ENCODE assay signal across 20 cellular contexts in the genomic region with DNA sequence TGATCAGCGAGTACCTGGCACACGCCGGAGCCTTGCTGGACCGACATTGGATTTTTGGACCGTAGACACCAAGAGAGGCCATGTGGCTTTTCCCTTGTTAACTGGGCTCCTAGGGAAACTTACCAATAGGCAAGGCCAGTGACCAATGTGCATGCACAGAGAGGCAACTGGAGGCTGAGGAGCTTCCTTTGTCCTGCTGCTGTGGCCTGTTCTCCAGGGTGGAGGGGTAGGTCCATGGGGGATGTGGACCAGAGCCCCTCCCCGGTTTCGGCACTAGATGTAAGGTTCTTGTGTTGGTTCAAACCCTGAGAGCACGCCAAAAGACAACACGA. TPM values are rescaled to one million over a fixed set of nuclear protein-coding genes. Genes with fewer than 3 reads are reported as not detected.
DNase-seq lines count a peak whose midpoint lies in the region; FAIRE-seq and TF ChIP-seq lines count a peak whose summit lies in the region.
"Had no signal": no experiment of that assay in that cellular context is flagged by ENCODE, and none has a peak within 500 bp of the region (broad histone marks: within the 10 kb centered on the region; RNA-seq: fewer than 3 reads in every experiment).

No MANE protein-coding gene starts in this region.

- H2AFZ ChIP-seq in endothelial cell of umbilical vein (ENCODE audit: low read depth, low read length), result peak overlapping the region; percentile 46
- H2AFZ ChIP-seq in parathyroid adenoma, result no peak overlapping the region
- H2AFZ ChIP-seq: neural progenitor cell had no signal

- peaks cover 0 to 23% (median 7%) of the 10 kb centered on the region in 11 experiments; a peak in 8 of 22 replicates for H4K20me1 ChIP-seq in BLaER1 treated with 17β-estradiol and CSF1 and Interleukin-3, amounts not matched to agents 10 nM and 100 nM
- H4K20me1 ChIP-seq in endothelial cell of umbilical vein (replicated peaks; ENCODE audit: control insufficient read depth, extremely low read depth, insufficient read depth, low read length), result no peaks in the 10 kb centered on the region

- peak overlapping the region in 10 of 11 experiments; percentile 16 to 68 (median 46); a peak in 19 of 22 replicates for H3K27ac ChIP-seq in BLaER1 treated with 17β-estradiol and CSF1 and Interleukin-3, amounts not matched to agents 10 nM and 100 nM
- peak overlapping the region; percentile 15 for H3K27ac ChIP-seq in RWPE1
- peak overlapping the region; percentile 21 for H3K27ac ChIP-seq in endothelial cell of umbilical vein (ENCODE audit: insufficient read depth, low read depth, low read length)
- peak overlapping the region; percentile 6 for H3K27ac ChIP-seq in parathyroid adenoma
- H3K27ac ChIP-seq: neural progenitor cell had no signal

- peak overlapping the region; percentile 22 to 70 (median 55) for H3K4me2 ChIP-seq in BLaER1 treated with 17β-estradiol and CSF1 and Interleukin-3, amounts not matched to agents 10 nM and 100 nM
- H3K4me2 ChIP-seq in endothelial cell of umbilical vein (ENCODE audit: insufficient read depth, low read length), result peak overlapping the region; percentile 44
- no peak overlapping the region for H3K4me2 ChIP-seq in parathyroid adenoma (ENCODE audit: low read length)
- H3K4me2 ChIP-seq: neural progenitor cell had no signal

- POLR2A ChIA-PET in RWPE1 (lab: Yijun Ruan, JAX; ENCODE audit: low non-redundant PET), result no interaction called here
- POLR2A ChIA-PET in endothelial cell of umbilical vein (lab: Charles Lee), result no interaction called here

- no peak overlapping the region for H3K4me3 ChIP-seq in BLaER1 treated with 17β-estradiol and CSF1 and Interleukin-3, amounts not matched to agents 10 nM and 100 nM
- no peak overlapping the region for H3K4me3 ChIP-seq in endothelial cell of umbilical vein (replicated peaks in 1 of 3; ENCODE audit: insufficient read depth in 1 of 3, low read depth in 1 of 3, low read length in 3 of 3)
- no peak overlapping the region for H3K4me3 ChIP-seq in parathyroid adenoma (ENCODE audit: low read depth, low read length)
- H3K4me3 ChIP-seq: cardiac muscle cell, neural progenitor cell had no signal

- H3K4me1 ChIP-seq in BLaER1 treated with 17β-estradiol and CSF1 and Interleukin-3, amounts not matched to agents 10 nM and 100 nM, result peaks cover 14 to 37% (median 24%) of the 10 kb centered on the region in 10 experiments
- peaks cover 8% of the 10 kb centered on the region for H3K4me1 ChIP-seq in endothelial cell of umbilical vein (ENCODE audit: control insufficient read depth, extremely low read depth, insufficient read depth, low read length)
- no peaks in the 10 kb centered on the region for H3K4me1 ChIP-seq in parathyroid adenoma
- H3K4me1 ChIP-seq: neural progenitor cell had no signal

- peak overlapping the region in 2 of 11 experiments; percentile 16 to 31; a peak in 4 of 22 replicates for H3K9ac ChIP-seq in BLaER1 treated with 17β-estradiol and CSF1 and Interleukin-3, amounts not matched to agents 10 nM and 100 nM
- H3K9ac ChIP-seq in endothelial cell of umbilical vein (replicated peaks; ENCODE audit: extremely low read depth, insufficient read depth, low read length) (no peak overlapping the region), parathyroid adenoma (no peak overlapping the region)
- H3K9ac ChIP-seq: neural progenitor cell had no signal

- H3K27ac Mint-ChIP-seq in CD14-positive monocyte, result peak overlapping the region in 2 of 7 donors; percentile 11 to 50
- H3K27ac Mint-ChIP-seq: neural progenitor cell had no signal

- H3K9me3 ChIP-seq in BLaER1 treated with 17β-estradiol and CSF1 and Interleukin-3, amounts not matched to agents 10 nM and 100 nM (replicated peaks in 1 of 11), result peaks cover 0 to 29% (median 15%) of the 10 kb centered on the region in 11 experiments; a peak in 17 of 22 replicates
- H3K9me3 ChIP-seq in endothelial cell of umbilical vein (replicated peaks; ENCODE audit: control insufficient read depth, insufficient read depth, low read length) (no peaks in the 10 kb centered on the region), parathyroid adenoma (ENCODE audit: control insufficient read depth, low read length) (no peaks in the 10 kb centered on the region)

- H3K4me3 Mint-ChIP-seq in CD14-positive monocyte, result no peak overlapping the region
- H3K4me3 Mint-ChIP-seq: activated T-helper 1 cell treated with anti-CD3 and anti-CD28 coated beads, Interleukin-12 subunit alpha, Interleukin-12 subunit beta, Interleukin-2, Interleukin-4 antibody, amounts not matched to agents 30 ng/mL and 10 ng/mL and 1 ng/mL, durations not matched to agents 14 hours and 24 hours and 36 hours; neural progenitor cell had no signal

- H3K9me1 ChIP-seq in endothelial cell of umbilical vein (replicated peaks; ENCODE audit: control insufficient read depth, extremely low read depth, insufficient read depth, low read length), result no peaks in the 10 kb centered on the region

- peaks cover 11% of the 10 kb centered on the region for H3K79me2 ChIP-seq in endothelial cell of umbilical vein (ENCODE audit: control insufficient read depth, insufficient read depth, low read length)
- peaks cover 32% of the 10 kb centered on the region for H3K79me2 ChIP-seq in parathyroid adenoma

- H3K36me3 Mint-ChIP-seq in CD14-positive monocyte, result peaks cover 40 to 70% of the 10 kb centered on the region in 2 donors

- no TSS peak for BruUV-seq in endothelial cell of umbilical vein (replicated peaks; lab: Mats Ljungman, UMichigan)

- dilution Hi-C loops in endothelial cell of umbilical vein (cut with MboI; ENCODE audit: extremely low pct_ligation_motif_present, low sequenced_read_pairs), result no loop called here

- CTCF ChIA-PET in RWPE1 (lab: Yijun Ruan, JAX) (no interaction called here), endothelial cell of umbilical vein (lab: Charles Lee) (no interaction called here)

- no peaks in the 10 kb centered on the region for H3K27me3 Mint-ChIP-seq in CD14-positive monocyte (ENCODE audit: low read depth in 3 of 3)

- H3K4me1 Mint-ChIP-seq in CD14-positive monocyte, result peaks cover 12% of the 10 kb centered on the region
- H3K4me1 Mint-ChIP-seq: neural progenitor cell had no signal

- DNase-seq in RWPE1 (ENCODE audit: low spot score) (no peak), endothelial cell of umbilical vein (ENCODE audit: low read depth, low spot score) (no peak), erythroblast (lab: John Stamatoyannopoulos, UW) (no peak), CD14-positive monocyte (ENCODE audit: low spot score) (no peak)
- no peak for DNase-seq in activated T-cell treated with anti-CD3 and anti-CD28 coated beads, Interleukin-2, amount 50 U/mL, for 1 hour
- DNase-seq: activated CD4-positive, alpha-beta T cell treated with anti-CD3 and anti-CD28 coated beads, Interleukin-2, amount 50 U/mL, for 4 hours; AML-193; effector CD8-positive, alpha-beta T cell; hippocampal formation; NCI-H1105; NCI-H524 treated with DMSO at 0.1 percent for 48 hours; stimulated activated naive CD8-positive, alpha-beta T cell treated with anti-CD3 and anti-CD28 coated beads, Interleukin-15, Interleukin-2, amounts not matched to agents 100 U/mL and 50 U/mL, for 24 hours; T-helper 1 cell had no signal

- H3K9me3 Mint-ChIP-seq in CD14-positive monocyte, result no peaks in the 10 kb centered on the region
- H3K9me3 Mint-ChIP-seq: activated T-helper 1 cell treated with anti-CD3 and anti-CD28 coated beads, Interleukin-12 subunit alpha, Interleukin-12 subunit beta, Interleukin-2, Interleukin-4 antibody, amounts not matched to agents 30 ng/mL and 10 ng/mL and 1 ng/mL, durations not matched to agents 14 hours and 24 hours and 36 hours had no signal

- TF ChIP-seq POLR2A in endothelial cell of umbilical vein (IDR thresholded peaks at IDR 0.05; ENCODE audit: low read depth, low read length), result no peak
- no peak for TF ChIP-seq POLR2A in erythroblast (IDR thresholded peaks at IDR 0.05; ENCODE audit: low read length)

- H3K36me3 ChIP-seq in BLaER1 treated with 17β-estradiol and CSF1 and Interleukin-3, amounts not matched to agents 10 nM and 100 nM, result peaks cover 57 to 100% (median 89%) of the 10 kb centered on the region in 11 experiments
- peaks cover 8 to 12% of the 10 kb centered on the region in 2 experiments for H3K36me3 ChIP-seq in endothelial cell of umbilical vein (ENCODE audit: control insufficient read depth in 2 of 2, extremely low read depth in 1 of 2, insufficient read depth in 2 of 2, low read length in 2 of 2)
- no peaks in the 10 kb centered on the region for H3K36me3 ChIP-seq in parathyroid adenoma (ENCODE audit: control insufficient read depth, insufficient read depth, low read length)
- H3K36me3 ChIP-seq: neural progenitor cell had no signal

- intact Hi-C loops in endothelial cell of umbilical vein (cut with micrococcal nuclease) (loop anchor here (1.0 to 10.0 kb wide), 3 partner anchors 30 to 600 kb away; no protein-coding TSS in a partner anchor), CD14-positive monocyte (cut with micrococcal nuclease) (no loop called here)

- TF ChIP-seq CTCF in RWPE1 (conservative IDR thresholded peaks at IDR 0.05; ENCODE audit: low read depth) (no peak), endothelial cell of umbilical vein (IDR thresholded peaks at IDR 0.05; ENCODE audit: extremely low read depth in 1 of 2, insufficient read depth in 1 of 2, low read depth in 1 of 2, low read length in 2 of 2) (no peak), parathyroid adenoma (IDR thresholded peaks at IDR 0.05) (no peak), CD14-positive monocyte (IDR thresholded peaks at IDR 0.05) (no peak)

- no peak for FAIRE-seq in endothelial cell of umbilical vein (lab: Jason Lieb, UNC)
- FAIRE-seq: D721Med, keratinocyte had no signal

- no peaks in the 10 kb centered on the region for H3K27me3 ChIP-seq in BLaER1 treated with 17β-estradiol and CSF1 and Interleukin-3, amounts not matched to agents 10 nM and 100 nM
- H3K27me3 ChIP-seq in endothelial cell of umbilical vein (ENCODE audit: control insufficient read depth in 2 of 2, insufficient read depth in 2 of 2, low read length in 2 of 2) (no peaks in the 10 kb centered on the region), parathyroid adenoma (ENCODE audit: control insufficient read depth, insufficient read depth, low read length) (no peaks in the 10 kb centered on the region)
- H3K27me3 ChIP-seq: cardiac muscle cell, neural progenitor cell had no signal

RNA-seq across cellular contexts. Expression of a gene that starts 34.8 kb away (rescaled TPM):
- total RNA-seq in endothelial cell of umbilical vein, result 6.6 and 8.1 TPM in 2 replicates
- polyA plus RNA-seq in endothelial cell of umbilical vein (10.4 and 11.1 TPM in 2 replicates), CD14-positive monocyte (1 to 10 TPM; 2.3 to 3.1 TPM)
- 8.6 and 9.1 TPM in 2 replicates for polyA plus RNA-seq in endothelial cell of umbilical vein (2011; cell fraction: cytosol; rRNA removed)
- 6.8 and 7.3 TPM in 2 replicates for polyA plus RNA-seq in endothelial cell of umbilical vein (2011; cell fraction: nucleus; rRNA removed)
- polyA plus RNA-seq in endothelial cell of umbilical vein (2012), result 3.9 and 4.3 TPM in 2 replicates
- polyA minus RNA-seq in endothelial cell of umbilical vein, result 7.2 and 7.3 TPM in 2 replicates
- 1.2 TPM for polyA minus RNA-seq in endothelial cell of umbilical vein (2011; cell fraction: cytosol; rRNA and poly(A)+ RNA removed)
- polyA minus RNA-seq in endothelial cell of umbilical vein (2011; cell fraction: nucleus; rRNA and poly(A)+ RNA removed), result 12.9 and 14.0 TPM in 2 replicates

RNA-seq across cellular contexts. Expression of a gene that starts 45.8 kb away (rescaled TPM):
- total RNA-seq in endothelial cell of umbilical vein, result 30.1 and 31.2 TPM in 2 replicates
- polyA plus RNA-seq in endothelial cell of umbilical vein (12.9 and 15.4 TPM in 2 replicates), CD14-positive monocyte (10 to 100 TPM; 13.4 to 17.2 TPM)
- polyA plus RNA-seq in endothelial cell of umbilical vein (2011; cell fraction: cytosol; rRNA removed), result 21.1 and 21.4 TPM in 2 replicates
- 43.0 and 56.3 TPM in 2 replicates for polyA plus RNA-seq in endothelial cell of umbilical vein (2011; cell fraction: nucleus; rRNA removed)
- polyA plus RNA-seq in endothelial cell of umbilical vein (2012), result 19.7 and 26.2 TPM in 2 replicates
- polyA minus RNA-seq in endothelial cell of umbilical vein, result 28.3 and 35.3 TPM in 2 replicates
- 39.0 TPM for polyA minus RNA-seq in endothelial cell of umbilical vein (2011; cell fraction: cytosol; rRNA and poly(A)+ RNA removed)
- 38.5 and 41.0 TPM in 2 replicates for polyA minus RNA-seq in endothelial cell of umbilical vein (2011; cell fraction: nucleus; rRNA and poly(A)+ RNA removed)
